Comparison of ENCODE assay signal across 1 cellular context in genomic region chr5:77030097-77031071, GRCh38.
TF ChIP-seq lines count a peak whose summit lies in the region.

TSS of gene AGGF1 (plus strand) at chr5:77030404. CDS start at chr5:77030767, 363 bp downstream.

TF ChIP-seq in HepG2, 621 proteins besides CTCF, POLR2A, EP300 and RAD21 (continued from another document and continues in another):
- TF ChIP-seq KIAA2018 (CRISPR knock-in tag; IDR thresholded peaks at IDR 0.05; ENCODE audit: borderline replicate concordance) = no peak
- TF ChIP-seq NONO (IDR thresholded peaks at IDR 0.05) = no peak
- peak; percentile 64; the same call in 1 of the 2 replicates for TF ChIP-seq NONO (CRISPR knock-in tag; conservative IDR thresholded peaks at IDR 0.05)
- TF ChIP-seq ZBTB38 (CRISPR knock-in tag; IDR thresholded peaks at IDR 0.05) = peak; percentile 36; the same call in 1 of the 2 replicates
- no peak for TF ChIP-seq TCF7 (IDR thresholded peaks at IDR 0.05; ENCODE audit: low read depth)
- peak; percentile 29; the same call in 1 of the 2 replicates for TF ChIP-seq ZSCAN22 (CRISPR knock-in tag; IDR thresholded peaks at IDR 0.05)
- TF ChIP-seq MLLT10 (CRISPR knock-in tag; IDR thresholded peaks at IDR 0.05) = no peak
- TF ChIP-seq ZNF484 (CRISPR knock-in tag; IDR thresholded peaks at IDR 0.05; ENCODE audit: borderline replicate concordance, low read depth) = no peak; the same call in 1 of the 2 replicates
- TF ChIP-seq ZBTB43 (CRISPR knock-in tag; conservative IDR thresholded peaks at IDR 0.05) = peak; percentile 88
- peak; percentile 33; the same call in 1 of the 2 replicates for TF ChIP-seq HNF4A (CRISPR knock-in tag; IDR thresholded peaks at IDR 0.05)
- peak; percentile 93 for TF ChIP-seq YEATS4 (CRISPR knock-in tag; IDR thresholded peaks at IDR 0.05; ENCODE audit: borderline replicate concordance)
- peak; percentile 94 for TF ChIP-seq ZNF678 (CRISPR knock-in tag; IDR thresholded peaks at IDR 0.05)
- peak; percentile 81; the same call in 1 of the 2 replicates for TF ChIP-seq ZNF607 (CRISPR knock-in tag; IDR thresholded peaks at IDR 0.05; ENCODE audit: borderline replicate concordance)
- TF ChIP-seq RBFOX2 (IDR thresholded peaks at IDR 0.05; ENCODE audit: low read depth, low read length) = peak; percentile 85
- peak; percentile 84; the same call in 1 of the 2 replicates for TF ChIP-seq SIN3A (IDR thresholded peaks at IDR 0.05; ENCODE audit: borderline replicate concordance, low read depth, low read length)
- TF ChIP-seq ZNF660 (CRISPR knock-in tag; IDR thresholded peaks at IDR 0.05; ENCODE audit: borderline replicate concordance, low read depth) = no peak
- TF ChIP-seq ZBTB49 (CRISPR knock-in tag; IDR thresholded peaks at IDR 0.05; ENCODE audit: borderline replicate concordance) = no peak
- 0 out of 2 replicates have a peak, but pooled peaks have one; percentile 64 for TF ChIP-seq PHF21A (CRISPR knock-in tag; IDR thresholded peaks at IDR 0.05)
- TF ChIP-seq ZC3H13 (CRISPR knock-in tag; IDR thresholded peaks at IDR 0.05) = peak; percentile 78
- TF ChIP-seq KDM3A (CRISPR knock-in tag; IDR thresholded peaks at IDR 0.05; ENCODE audit: low read depth) = no peak
- TF ChIP-seq TIGD3 (CRISPR knock-in tag; IDR thresholded peaks at IDR 0.05; ENCODE audit: borderline replicate concordance) = no peak
- no peak for TF ChIP-seq HDAC6 (IDR thresholded peaks at IDR 0.05; ENCODE audit: low read depth, low read length)
- TF ChIP-seq ELK4 (CRISPR knock-in tag; IDR thresholded peaks at IDR 0.05; ENCODE audit: borderline replicate concordance) = no peak
- no peak for TF ChIP-seq CBX1 (IDR thresholded peaks at IDR 0.05; ENCODE audit: low read depth)
- no peak for TF ChIP-seq ZNF557 (CRISPR knock-in tag; IDR thresholded peaks at IDR 0.05)
- TF ChIP-seq ZNF326 (CRISPR knock-in tag; IDR thresholded peaks at IDR 0.05; ENCODE audit: borderline replicate concordance) = no peak
- TF ChIP-seq DZIP1 (CRISPR knock-in tag; IDR thresholded peaks at IDR 0.05) = peak; percentile 55; the same call in 1 of the 2 replicates
- no peak for TF ChIP-seq MAFK (conservative IDR thresholded peaks at IDR 0.05 in 1 of 2, IDR thresholded peaks at IDR 0.05 in 1 of 2; ENCODE audit: low read length in 2 of 2)
- peak; percentile 96 for TF ChIP-seq GATAD1 (CRISPR knock-in tag; IDR thresholded peaks at IDR 0.05)
- TF ChIP-seq ZNF337 (CRISPR knock-in tag; IDR thresholded peaks at IDR 0.05; ENCODE audit: borderline replicate concordance, low read depth) = peak; percentile 79; the same call in 1 of the 2 replicates
- peak; percentile 50; the same call in 1 of the 2 replicates for TF ChIP-seq THAP9 (CRISPR knock-in tag; IDR thresholded peaks at IDR 0.05; ENCODE audit: borderline replicate concordance)
- no peak for TF ChIP-seq REXO4 (CRISPR knock-in tag; IDR thresholded peaks at IDR 0.05; ENCODE audit: borderline replicate concordance)
- no peak for TF ChIP-seq ZNF878 (CRISPR knock-in tag; IDR thresholded peaks at IDR 0.05)
- no peak for TF ChIP-seq PCBP2 (optimal IDR thresholded peaks at IDR 0.05; ENCODE audit: low read depth, low read length, poor library complexity, severe bottlenecking)
- peak; percentile 70; the same call in 1 of the 2 replicates for TF ChIP-seq MXD4 (CRISPR knock-in tag; IDR thresholded peaks at IDR 0.05)
- TF ChIP-seq TFDP1 (CRISPR knock-in tag; IDR thresholded peaks at IDR 0.05; ENCODE audit: borderline replicate concordance) = peak; percentile 98
- peak; percentile 43; the same call in 1 of the 2 replicates for TF ChIP-seq ESRRA (CRISPR knock-in tag; IDR thresholded peaks at IDR 0.05; ENCODE audit: low read depth)
- TF ChIP-seq ZNF777 (CRISPR knock-in tag; IDR thresholded peaks at IDR 0.05) = peak; percentile 75
- no peak for TF ChIP-seq ZNF496 (CRISPR knock-in tag; IDR thresholded peaks at IDR 0.05; ENCODE audit: insufficient replicate concordance)
- TF ChIP-seq TMF1 (CRISPR knock-in tag; IDR thresholded peaks at IDR 0.05; ENCODE audit: low read depth) = peak; percentile 17; the same call in 1 of the 2 replicates
